In genomic region chr2:48719480-48720177, GRCh38 we compare ENCODE assay signal across 1 cellular context.
TF ChIP-seq lines count a peak whose summit lies in the region.

No MANE protein-coding gene starts in this region.

TF ChIP-seq in IMR-90, 13 proteins besides CTCF, POLR2A, EP300 and RAD21 (continued from another document):
- TF ChIP-seq MXI1 (IDR thresholded peaks at IDR 0.05; ENCODE audit: borderline replicate concordance, low read depth, low read length) (no peak), MAFK (IDR thresholded peaks at IDR 0.05; ENCODE audit: low read depth, low read length) (no peak), SMC3 (IDR thresholded peaks at IDR 0.05; ENCODE audit: low read depth, low read length) (no peak), CEBPB (IDR thresholded peaks at IDR 0.05; ENCODE audit: low read depth, low read length) (no peak), FOS (IDR thresholded peaks at IDR 0.05; ENCODE audit: low read depth, low read length) (no peak), MAZ (IDR thresholded peaks at IDR 0.05; ENCODE audit: borderline replicate concordance, low read depth, low read length) (no peak), NFE2L2 (IDR thresholded peaks at IDR 0.05; ENCODE audit: low read depth, low read length) (no peak)
- TF ChIP-seq, protein P1, sequence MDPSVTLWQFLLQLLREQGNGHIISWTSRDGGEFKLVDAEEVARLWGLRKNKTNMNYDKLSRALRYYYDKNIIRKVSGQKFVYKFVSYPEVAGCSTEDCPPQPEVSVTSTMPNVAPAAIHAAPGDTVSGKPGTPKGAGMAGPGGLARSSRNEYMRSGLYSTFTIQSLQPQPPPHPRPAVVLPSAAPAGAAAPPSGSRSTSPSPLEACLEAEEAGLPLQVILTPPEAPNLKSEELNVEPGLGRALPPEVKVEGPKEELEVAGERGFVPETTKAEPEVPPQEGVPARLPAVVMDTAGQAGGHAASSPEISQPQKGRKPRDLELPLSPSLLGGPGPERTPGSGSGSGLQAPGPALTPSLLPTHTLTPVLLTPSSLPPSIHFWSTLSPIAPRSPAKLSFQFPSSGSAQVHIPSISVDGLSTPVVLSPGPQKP (IDR thresholded peaks at IDR 0.05; ENCODE audit: borderline replicate concordance, low read depth, low read length): no peak
